9 cellular contexts compared by ENCODE assay signal in the genomic region with DNA sequence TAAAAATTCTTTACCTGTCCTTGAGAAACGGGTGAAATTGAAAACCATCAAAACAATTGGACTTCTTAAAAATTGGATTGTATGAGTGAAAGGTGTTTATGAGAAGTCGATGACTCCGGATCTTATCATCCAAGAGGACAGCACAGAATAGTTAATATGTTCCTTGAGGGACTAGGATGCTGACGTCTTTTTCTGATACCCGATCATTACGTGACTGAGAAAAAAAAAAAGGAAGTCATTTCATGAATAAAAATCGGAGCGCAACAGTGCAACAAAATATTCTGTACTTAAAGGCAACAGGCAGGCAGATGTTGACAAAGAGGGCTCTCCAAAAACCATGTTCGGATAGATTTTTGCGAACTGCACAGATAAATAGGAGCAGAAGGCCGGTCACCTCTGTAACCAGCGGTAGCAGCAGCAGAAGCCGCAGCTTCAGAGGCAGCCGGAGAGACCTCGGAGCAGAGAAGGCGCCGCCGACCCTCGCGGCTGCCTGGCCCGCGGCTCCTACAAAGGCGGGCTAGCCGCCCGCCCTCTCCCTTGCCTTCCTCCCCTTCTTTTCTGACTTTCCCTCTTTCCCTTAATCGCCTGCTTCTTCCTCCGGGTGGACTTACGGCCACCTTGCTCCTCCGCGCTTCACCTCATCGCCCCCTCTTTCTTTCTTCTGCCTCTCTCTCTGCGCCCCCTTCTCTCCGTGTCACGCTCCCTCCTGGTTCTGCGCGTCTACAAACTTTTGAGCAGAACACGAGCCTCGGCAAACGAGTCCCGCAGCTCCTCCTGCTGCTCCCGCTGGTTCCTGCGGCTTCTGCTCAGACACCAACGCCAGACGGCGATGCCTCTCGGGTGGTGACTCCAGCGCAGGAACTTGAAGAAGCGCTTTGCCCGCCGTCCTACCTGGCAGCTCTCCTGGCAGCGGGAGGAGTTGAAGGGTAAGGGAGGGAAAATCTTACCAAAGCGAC. TPM values are rescaled to one million over a fixed set of nuclear protein-coding genes. Genes with fewer than 3 reads are reported as not detected.
DNase-seq lines count a peak whose midpoint lies in the region; ATAC-seq and TF ChIP-seq lines count a peak whose summit lies in the region.
"Had no signal": no experiment of that assay in that cellular context is flagged by ENCODE, and none has a peak within 500 bp of the region (broad histone marks: within the 10 kb centered on the region; RNA-seq: fewer than 3 reads in every experiment).

ADCYAP1 (plus strand) TSS at position 737 of the 956 bp plus-strand sequence. CDS start 516 bp downstream, outside the sequence.

- H3K27me3 Mint-ChIP-seq in activated T-helper 17 cell treated with anti-CD3 and anti-CD28 coated beads, Interleukin-2, amount 50 U/mL, for 72 hours = peaks cover 57% of the 10 kb centered on the region
- H3K27me3 Mint-ChIP-seq in mesothelial cell of epicardium (ENCODE audit: low read depth) = peaks cover 97% of the 10 kb centered on the region

- ATAC-seq in activated T-helper 17 cell treated with anti-CD3 and anti-CD28 coated beads, Interleukin-2, amount 50 U/mL, for 72 hours (replicated peaks) = no peak
- ATAC-seq in GM19455 (IDR thresholded peaks at IDR 0.05; ENCODE audit: unreplicated experiment) = no peak
- ATAC-seq in GM18873 (IDR thresholded peaks at IDR 0.05; ENCODE audit: low FRiP score, unreplicated experiment) = no peak

- peak within 1 kb of the TSS; percentile 29 for H3K4me3 Mint-ChIP-seq in activated T-helper 17 cell treated with anti-CD3 and anti-CD28 coated beads, Interleukin-2, amount 50 U/mL, for 72 hours
- H3K4me3 Mint-ChIP-seq in mesothelial cell of epicardium = peak within 1 kb of the TSS; percentile 26

- DNase-seq in DMS79 (lab: John Stamatoyannopoulos, UW) (peak; percentile 50), mesothelial cell of epicardium (ENCODE audit: low spot score in 2 of 2, unreplicated experiment in 2 of 2) (peak in 1 of 2 experiments; percentile 41), activated gamma-delta T cell treated with Interleukin-2 at 50 U/mL for 16 hours (no peak)

- H3K36me3 Mint-ChIP-seq in activated T-helper 17 cell treated with anti-CD3 and anti-CD28 coated beads, Interleukin-2, amount 50 U/mL, for 72 hours (ENCODE audit: low read depth) = peaks cover 8% of the 10 kb centered on the region
- H3K36me3 Mint-ChIP-seq in mesothelial cell of epicardium = no peaks in the 10 kb centered on the region

- no peak within 1 kb of the TSS for H3K27ac Mint-ChIP-seq in activated T-helper 17 cell treated with anti-CD3 and anti-CD28 coated beads, Interleukin-2, amount 50 U/mL, for 72 hours
- H3K27ac Mint-ChIP-seq in mesothelial cell of epicardium = no peak within 1 kb of the TSS

- 0 out of 2 replicates have a peak, but pooled peaks have one; percentile 19 for TF ChIP-seq CTCF in LNCAP (IDR thresholded peaks at IDR 0.05)
- no peak for TF ChIP-seq CTCF in mesothelial cell of epicardium (IDR thresholded peaks at IDR 0.05; ENCODE audit: unreplicated experiment)

- H3K9me3 Mint-ChIP-seq in activated T-helper 17 cell treated with anti-CD3 and anti-CD28 coated beads, Interleukin-2, amount 50 U/mL, for 72 hours = peaks cover 4% of the 10 kb centered on the region
- H3K9me3 Mint-ChIP-seq in mesothelial cell of epicardium = no peaks in the 10 kb centered on the region

- H3K4me1 Mint-ChIP-seq in activated T-helper 17 cell treated with anti-CD3 and anti-CD28 coated beads, Interleukin-2, amount 50 U/mL, for 72 hours = peaks cover 5% of the 10 kb centered on the region
- H3K4me1 Mint-ChIP-seq in mesothelial cell of epicardium = peaks cover 26% of the 10 kb centered on the region

RNA-seq across cellular contexts. Expression of gene ADCYAP1, which starts in this region (rescaled TPM):
- not detected for total RNA-seq in activated T-helper 17 cell treated with anti-CD3 and anti-CD28 coated beads, Interleukin-2, amount 50 U/mL, for 72 hours
- total RNA-seq in mesothelial cell of epicardium = 0.70 to 1.3 TPM (median 0.72 TPM) in 3 replicates
- total RNA-seq: kidney epithelial cell, Right ventricle myocardium superior had no signal
